22 cellular contexts compared by ENCODE assay signal in the genomic region with DNA sequence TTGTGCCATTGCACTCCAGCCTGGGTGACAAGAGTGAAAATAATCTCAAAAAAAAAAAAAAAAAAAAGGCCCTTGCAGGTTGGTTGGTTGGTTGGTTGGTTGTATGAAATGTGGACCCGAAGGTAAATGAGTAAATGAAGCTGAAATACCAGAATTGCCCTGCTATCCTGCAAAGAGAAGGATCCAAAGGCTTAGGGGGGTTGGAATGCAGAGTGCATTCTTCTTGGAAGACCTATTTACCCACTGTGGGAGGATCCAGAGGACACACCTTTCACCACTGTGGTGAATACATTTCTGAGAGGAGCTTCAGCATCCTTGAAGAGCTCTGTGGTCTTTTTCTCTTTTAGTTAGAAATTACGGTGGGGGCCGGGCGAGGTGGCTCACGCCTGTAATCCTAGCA.
"Had no signal": no experiment of that assay in that cellular context is flagged by ENCODE, and none has a peak within 500 bp of the region (broad histone marks: within the 10 kb centered on the region; RNA-seq: fewer than 3 reads in every experiment).

No MANE protein-coding gene starts in this region.

- H3K36me3 ChIP-seq: left lung, lower lobe of right lung, ovary, right atrium auricular region, right lobe of liver, tibial nerve, uterus had no signal

- DNase-seq: hippocampal formation; kidney glomerular epithelial cell; left colon; left lung; lower lobe of right lung; mesenchymal stem cell; midbrain; mucosa of descending colon; naive thymus-derived CD4-positive, alpha-beta T cell; ovary; right lobe of liver; stimulated activated CD4-positive, alpha-beta T cell treated with anti-CD3 and anti-CD28 coated beads, Interleukin-1b, Interleukin-23, amount 100 ng/mL, for 48 hours; stimulated activated CD4-positive, alpha-beta T cell treated with anti-CD3 and anti-CD28 coated beads, Interleukin-2, amount 100 ng/mL, for 48 hours; stimulated activated CD4-positive, alpha-beta T cell treated with anti-CD3 and anti-CD28 coated beads, Interleukin-4, amount 100 ng/mL, for 4 hours; stimulated activated CD8-positive, alpha-beta memory T cell treated with anti-CD3 and anti-CD28 coated beads, Interleukin-4, amount 100 ng/mL, for 48 hours; stimulated activated naive CD4-positive, alpha-beta T cell treated with Interleukin-2 at 50 U/mL for 16 hours; stimulated activated naive CD8-positive, alpha-beta T cell treated with anti-CD3 and anti-CD28 coated beads, Interleukin-15, amount 100 ng/mL, for 72 hours; substantia nigra; uterus had no signal

- H3K27me3 ChIP-seq: left lung, ovary, right atrium auricular region, right lobe of liver, tibial nerve, uterus had no signal

- H3K4me1 ChIP-seq: left lung, lower lobe of right lung, right atrium auricular region, right lobe of liver, tibial nerve, uterus had no signal

- H3K4me2 ChIP-seq: smooth muscle cell had no signal

- H3K4me3 ChIP-seq: left lung, lower lobe of right lung, mucosa of descending colon, ovary, right atrium auricular region, right lobe of liver, smooth muscle cell, tibial nerve, uterus had no signal

- ATAC-seq: left colon; left lung; lower lobe of right lung; mucosa of descending colon; naive thymus-derived CD4-positive, alpha-beta T cell had no signal

- H3K27ac ChIP-seq: left lung, lower lobe of right lung, ovary, right atrium auricular region, right lobe of liver, tibial nerve, uterus had no signal

- H3K9me3 ChIP-seq: left lung, lower lobe of right lung, mucosa of descending colon, ovary, right atrium auricular region, right lobe of liver, tibial nerve, uterus had no signal
